Comparison of ENCODE assay signal across 13 cellular contexts in genomic region chr2:181774601-181775179, GRCh38.
A peak's percentile ranks its signal among the peaks of the same experiment; 100 is the strongest.
DNase-seq lines count a peak whose midpoint lies in the region; ATAC-seq, FAIRE-seq and TF ChIP-seq lines count a peak whose summit lies in the region.
"Had no signal": no experiment of that assay in that cellular context is flagged by ENCODE, and none has a peak within 500 bp of the region (broad histone marks: within the 10 kb centered on the region; RNA-seq: fewer than 3 reads in every experiment).

No MANE protein-coding gene starts in this region.

- peak overlapping the region; percentile 47 for H2BK120ac ChIP-seq in IMR-90 (ENCODE audit: low read depth, low read length)

- H3K4me3 ChIP-seq in IMR-90 (ENCODE audit: insufficient read depth, low read depth, low read length) = no peak overlapping the region
- H3K4me3 ChIP-seq in GM12878 = no peak overlapping the region
- no peak overlapping the region for H3K4me3 ChIP-seq in lower lobe of right lung

- H3K36me3 Mint-ChIP-seq in Calu3 (ENCODE audit: insufficient read depth, unreplicated experiment) = no peaks in the 10 kb centered on the region
- H3K36me3 Mint-ChIP-seq: stimulated activated naive B cell treated with anti-CD40 and anti-IgM and Interleukin-4, amounts not matched to agents 10 μg/mL and 1 μg/mL and 100 μg/mL, for 72 hours had no signal

- TF ChIP-seq POLR2A in IMR-90 (IDR thresholded peaks at IDR 0.05; ENCODE audit: low read depth, low read length) (no peak), GM12878 (IDR thresholded peaks at IDR 0.05; ENCODE audit: low read depth, low read length) (no peak)

- 100% methylated on average over 1 of the region's 5 CpGs; no CpG with 5 or more reads in 1 of the 2 experiments for WGBS in IMR-90 (ENCODE audit: extremely low coverage in 2 of 2, insufficient read length in 1 of 2), 2 experiments
- 45% methylated on average over 5 of the region's 5 CpGs for WGBS in GM12878 (ENCODE audit: insufficient coverage, insufficient replicate concordance, low lambda C conversion rate, missing lambda C conversion rate)

- H3K9me1 ChIP-seq in IMR-90 (ENCODE audit: insufficient read depth, low read length) = no peaks in the 10 kb centered on the region

- H2BK5ac ChIP-seq in IMR-90 (ENCODE audit: low read depth, low read length, poor library complexity, severe bottlenecking) = peak overlapping the region; percentile 54

- H3K27ac ChIP-seq in IMR-90 (ENCODE audit: insufficient read depth, low read length) = no peak overlapping the region
- no peak overlapping the region for H3K27ac ChIP-seq in GM12878 (ENCODE audit: control insufficient read depth, insufficient read depth)
- no peak overlapping the region for H3K27ac ChIP-seq in lower lobe of right lung

- no peak overlapping the region for H4K91ac ChIP-seq in IMR-90 (ENCODE audit: insufficient read depth, low read depth, low read length)

- BruUV-seq in Calu3 (replicated peaks; lab: Mats Ljungman, UMichigan) (no TSS peak), IMR-90 (replicated peaks; lab: Mats Ljungman, UMichigan) (no TSS peak), GM12878 (replicated peaks; lab: Mats Ljungman, UMichigan) (no TSS peak)

- no peak for TF ChIP-seq CTCF in Calu3 (IDR thresholded peaks at IDR 0.05; ENCODE audit: unreplicated experiment)
- no peak for TF ChIP-seq CTCF in IMR-90 (conservative IDR thresholded peaks at IDR 0.05; ENCODE audit: low read depth, low read length)
- TF ChIP-seq CTCF in GM12878 (IDR thresholded peaks at IDR 0.05 in 2 of 3, conservative IDR thresholded peaks at IDR 0.05 in 1 of 3; ENCODE audit: control insufficient read depth in 2 of 3, extremely low read depth in 1 of 3, insufficient read depth in 1 of 3, low read depth in 3 of 3, low read length in 3 of 3) = no peak
- TF ChIP-seq CTCF in lower lobe of right lung (IDR thresholded peaks at IDR 0.05) = no peak

- no peaks in the 10 kb centered on the region for H3K79me2 ChIP-seq in GM12878 (ENCODE audit: control insufficient read depth, insufficient read depth, low read length)

- H3K27me3 ChIP-seq in IMR-90 (ENCODE audit: control insufficient read depth, insufficient read depth, low read length) = no peaks in the 10 kb centered on the region
- no peaks in the 10 kb centered on the region; a peak in 1 of 4 replicates for H3K27me3 ChIP-seq in GM12878 (replicated peaks in 1 of 2; ENCODE audit: control insufficient read depth in 2 of 2, insufficient read depth in 2 of 2, low read length in 1 of 2)
- no peaks in the 10 kb centered on the region for H3K27me3 ChIP-seq in lower lobe of right lung (ENCODE audit: low read depth)

- H3K4me2 ChIP-seq in IMR-90 (ENCODE audit: low read depth, low read length) = peak overlapping the region; percentile 59; the same call in 1 of the 2 replicates
- H3K4me2 ChIP-seq in GM12878 (ENCODE audit: control insufficient read depth, insufficient read depth) = no peak overlapping the region

- intact Hi-C loops in Calu3 (cut with micrococcal nuclease; ENCODE audit: unreplicated experiment) (no loop called here), IMR-90 (cut with micrococcal nuclease) (no loop called here), GM12878 (cut with micrococcal nuclease; ENCODE audit: unreplicated experiment) (no loop called here), lower lobe of right lung (cut with DNase I) (no loop called here)

- RAD21 ChIA-PET in GM12878 (lab: Charles Lee; ENCODE audit: unreplicated experiment) = no interaction called here

- H3K18ac ChIP-seq in IMR-90 (ENCODE audit: low read depth, low read length) = peak overlapping the region; percentile 24; the same call in 1 of the 2 replicates

- no peaks in the 10 kb centered on the region for H3K9me3 ChIP-seq in IMR-90 (ENCODE audit: control insufficient read depth, insufficient read depth, low read length)
- H3K9me3 ChIP-seq in GM12878 (replicated peaks; ENCODE audit: control insufficient read depth, insufficient read depth, low read length) = no peaks in the 10 kb centered on the region
- no peaks in the 10 kb centered on the region for H3K9me3 ChIP-seq in lower lobe of right lung

- no peak for FAIRE-seq in GM12878 (lab: Jason Lieb, UNC)
- FAIRE-seq: frontal cortex had no signal

- SMC1A ChIA-PET in GM12878 (lab: Charles Lee; ENCODE audit: uncharacterized antibody, unreplicated experiment) = no interaction called here

- peaks cover 59% of the 10 kb centered on the region for H3K4me1 Mint-ChIP-seq in Calu3 (ENCODE audit: low read depth, unreplicated experiment)
- peaks cover 11% of the 10 kb centered on the region for H3K4me1 Mint-ChIP-seq in stimulated activated naive CD8-positive, alpha-beta T cell treated with anti-CD3 and anti-CD28 coated beads, Interleukin-15, amount 100 ng/mL, for 72 hours

- no peak for TF ChIP-seq EP300 in GM12878 (IDR thresholded peaks at IDR 0.05; ENCODE audit: borderline replicate concordance in 1 of 2, control insufficient read depth in 1 of 2, low read depth in 2 of 2, low read length in 2 of 2)

- no peak overlapping the region for H4K5ac ChIP-seq in IMR-90 (ENCODE audit: low read depth, low read length)

- H4K8ac ChIP-seq in IMR-90 (ENCODE audit: low read depth in 2 of 2, low read length in 2 of 2) = peak overlapping the region in 1 of 2 experiments; percentile 59; a peak in 1 of 4 replicates

- H3K9ac ChIP-seq in IMR-90 (ENCODE audit: low read depth, low read length) (no peak overlapping the region), GM12878 (ENCODE audit: control insufficient read depth, insufficient read depth, low read length) (no peak overlapping the region)

- in situ Hi-C loops in IMR-90 (cut with MboI; ENCODE audit: low sequenced_read_pairs) (loop anchor here (25.0 kb wide), 1 partner anchor 888 kb away; no protein-coding TSS in a partner anchor), GM12878 (cut with MboI) (no loop called here)

- CTCF ChIA-PET in Calu3 (lab: Charles Lee) = interaction anchor here (0.6 to 0.9 kb wide), 2 partner anchors 9 to 38 kb away, joined by 3 to 5 read pairs; no protein-coding TSS in a partner anchor
- CTCF ChIA-PET in IMR-90 (lab: Yijun Ruan, JAX) = no interaction called here
- CTCF ChIA-PET in GM12878 (lab: Yijun Ruan, JAX) = interaction anchor here (1.1 to 1.5 kb wide), 2 partner anchors 13 to 16 kb away, joined by 4 to 6 read pairs; no protein-coding TSS in a partner anchor

- no peaks in the 10 kb centered on the region for H3K79me1 ChIP-seq in IMR-90 (ENCODE audit: low read depth in 1 of 2, low read length in 2 of 2)

- H3K56ac ChIP-seq in IMR-90 (ENCODE audit: extremely low read depth, insufficient read depth, low read length) = no peak overlapping the region

- POLR2A ChIA-PET in IMR-90 (lab: Charles Lee; ENCODE audit: unreplicated experiment) = no interaction called here
- POLR2A ChIA-PET in GM12878 (lab: Charles Lee) = no interaction called here

- H2AK5ac ChIP-seq in IMR-90 (ENCODE audit: low read depth, low read length) = no peak overlapping the region

- H3K4me1 ChIP-seq in IMR-90 (ENCODE audit: control insufficient read depth, insufficient read depth, low read length) (peaks cover 9% of the 10 kb centered on the region; the same call in 1 of the 2 replicates), GM12878 (ENCODE audit: control insufficient read depth, insufficient read depth, low read length) (no peaks in the 10 kb centered on the region), lower lobe of right lung (peaks cover 6% of the 10 kb centered on the region)

- H2AFZ ChIP-seq in IMR-90 (replicated peaks; ENCODE audit: low read length, poor library complexity) (no peak overlapping the region), GM12878 (ENCODE audit: control insufficient read depth, low read depth, low read length) (no peak overlapping the region)

- H2BK20ac ChIP-seq in IMR-90 (ENCODE audit: low read depth, low read length) = 0 out of 2 replicates have a peak overlapping the region, but pooled peaks have one; percentile 39

- H4K20me1 ChIP-seq in IMR-90 (ENCODE audit: insufficient read depth, low read length) = no peaks in the 10 kb centered on the region
- H4K20me1 ChIP-seq in GM12878 (ENCODE audit: control insufficient read depth, insufficient read depth) = no peaks in the 10 kb centered on the region

- peak overlapping the region; percentile 24; the same call in 1 of the 2 replicates for H3K14ac ChIP-seq in IMR-90 (replicated peaks; ENCODE audit: low read depth, low read length)

- H3K4me3 Mint-ChIP-seq in Calu3 (ENCODE audit: low read depth, unreplicated experiment) = no peak overlapping the region
- H3K4me3 Mint-ChIP-seq in stimulated activated naive CD8-positive, alpha-beta T cell treated with anti-CD3 and anti-CD28 coated beads, Interleukin-15, amount 100 ng/mL, for 72 hours = no peak overlapping the region
- H3K4me3 Mint-ChIP-seq: activated CD4-positive, alpha-beta memory T cell treated with anti-CD3 and anti-CD28 coated beads, Interleukin-2, amount 10 ng/mL, durations not matched to agents 7 days and 5 days; stimulated activated naive B cell treated with anti-CD40 and anti-IgM and Interleukin-4, amounts not matched to agents 10 μg/mL and 1 μg/mL and 100 μg/mL, for 72 hours had no signal

- H3K27ac Mint-ChIP-seq in Calu3 (ENCODE audit: unreplicated experiment) = peak overlapping the region; percentile 28
- H3K27ac Mint-ChIP-seq in stimulated activated naive CD8-positive, alpha-beta T cell treated with anti-CD3 and anti-CD28 coated beads, Interleukin-15, amount 100 ng/mL, for 72 hours = no peak overlapping the region
- H3K27ac Mint-ChIP-seq: activated CD4-positive, alpha-beta memory T cell treated with anti-CD3 and anti-CD28 coated beads, Interleukin-2, amount 10 ng/mL, durations not matched to agents 7 days and 5 days; stimulated activated naive B cell treated with anti-CD40 and anti-IgM and Interleukin-4, amounts not matched to agents 10 μg/mL and 1 μg/mL and 100 μg/mL, for 72 hours had no signal

- dilution Hi-C loops in IMR-90 (cut with HindIII; ENCODE audit: low sequenced_read_pairs, unreplicated experiment) = no loop called here

- H3K27me3 Mint-ChIP-seq in Calu3 (ENCODE audit: unreplicated experiment) = no peaks in the 10 kb centered on the region
- H3K27me3 Mint-ChIP-seq in stimulated activated naive CD8-positive, alpha-beta T cell treated with anti-CD3 and anti-CD28 coated beads, Interleukin-15, amount 100 ng/mL, for 72 hours = no peaks in the 10 kb centered on the region

- peaks cover 9% of the 10 kb centered on the region for H3K9me3 Mint-ChIP-seq in Calu3 (ENCODE audit: low read depth, unreplicated experiment)
- H3K9me3 Mint-ChIP-seq in stimulated activated naive CD8-positive, alpha-beta T cell treated with anti-CD3 and anti-CD28 coated beads, Interleukin-15, amount 100 ng/mL, for 72 hours = no peaks in the 10 kb centered on the region
- H3K9me3 Mint-ChIP-seq: activated CD4-positive, alpha-beta memory T cell treated with anti-CD3 and anti-CD28 coated beads, Interleukin-2, amount 10 ng/mL, durations not matched to agents 7 days and 5 days had no signal

- H2AK9ac ChIP-seq in IMR-90 (replicated peaks; ENCODE audit: low read depth, low read length, poor library complexity) = no peak overlapping the region

- no peak for DNase-seq in Calu3
- peak; percentile 59 for DNase-seq in IMR-90
- no peak for DNase-seq in GM12878 (ENCODE audit: low read depth, low spot score)
- no peak for DNase-seq in stimulated activated CD4-positive, alpha-beta T cell treated with anti-CD3 and anti-CD28 coated beads, Interleukin-4, amount 100 ng/mL, for 24 hours
- DNase-seq in stimulated activated naive CD8-positive, alpha-beta T cell treated with anti-CD3 and anti-CD28 coated beads, Interleukin-15, amount 100 ng/mL, for 72 hours = no peak
- no peak for DNase-seq in NCI-H146 treated with DMSO at 0.1 percent for 48 hours (lab: John Stamatoyannopoulos, UW; ENCODE audit: unreplicated experiment)
- DNase-seq in lower lobe of right lung = no peak
- DNase-seq: activated CD4-positive, alpha-beta memory T cell treated with anti-CD3 and anti-CD28 coated beads, Interleukin-2, amount 10 ng/mL, durations not matched to agents 7 days and 5 days; amniotic stem cell; NCI-H1436; stimulated activated naive B cell treated with anti-CD40 and anti-IgM and Interleukin-4, amounts not matched to agents 10 μg/mL and 1 μg/mL and 100 μg/mL, for 72 hours had no signal

- no peak overlapping the region for H3K4ac ChIP-seq in IMR-90 (ENCODE audit: low read depth, low read length)

- no peak overlapping the region; the same call in 2 of the 3 replicates for H2BK15ac ChIP-seq in IMR-90 (ENCODE audit: low read depth, low read length)

- peak; percentile 59 for ATAC-seq in GM21529 (IDR thresholded peaks at IDR 0.05; ENCODE audit: unreplicated experiment)
- ATAC-seq in IMR-90 (ENCODE audit: low read depth) = peak; percentile 61
- peak; percentile 78 for ATAC-seq in GM12878
- no peak for ATAC-seq in stimulated activated naive CD8-positive, alpha-beta T cell treated with anti-CD3 and anti-CD28 coated beads, Interleukin-15, amount 100 ng/mL, for 72 hours
- ATAC-seq in lower lobe of right lung = no peak
- ATAC-seq: stimulated activated naive B cell treated with anti-CD40 and anti-IgM and Interleukin-4, amounts not matched to agents 10 μg/mL and 1 μg/mL and 100 μg/mL, for 72 hours had no signal

- H3K23ac ChIP-seq in IMR-90 (ENCODE audit: low read depth, low read length) = no peak overlapping the region

- H3K36me3 ChIP-seq in IMR-90 (ENCODE audit: control insufficient read depth, insufficient read depth, low read length) = no peaks in the 10 kb centered on the region
- H3K36me3 ChIP-seq in GM12878 (ENCODE audit: control insufficient read depth in 2 of 2, insufficient read depth in 2 of 2, low read length in 1 of 2) = no peaks in the 10 kb centered on the region
- no peaks in the 10 kb centered on the region for H3K36me3 ChIP-seq in lower lobe of right lung

- TF ChIP-seq RAD21 in IMR-90 (IDR thresholded peaks at IDR 0.05; ENCODE audit: low read length) (no peak), GM12878 (IDR thresholded peaks at IDR 0.05; ENCODE audit: insufficient read depth, low read depth, low read length) (no peak)

Comparison
In these comparisons a context has a peak if more than half of its experiments do, and no peak if none do; other contexts are left out.
1. ATAC-seq: peak in GM21529 (single experiment), IMR-90 (single experiment) and GM12878 (single experiment); none in stimulated activated naive CD8-positive, alpha-beta T cell treated with anti-CD3 and anti-CD28 coated beads, Interleukin-15, amount 100 ng/mL, for 72 hours (single experiment) and lower lobe of right lung (0 of 2).